In the genomic region with DNA sequence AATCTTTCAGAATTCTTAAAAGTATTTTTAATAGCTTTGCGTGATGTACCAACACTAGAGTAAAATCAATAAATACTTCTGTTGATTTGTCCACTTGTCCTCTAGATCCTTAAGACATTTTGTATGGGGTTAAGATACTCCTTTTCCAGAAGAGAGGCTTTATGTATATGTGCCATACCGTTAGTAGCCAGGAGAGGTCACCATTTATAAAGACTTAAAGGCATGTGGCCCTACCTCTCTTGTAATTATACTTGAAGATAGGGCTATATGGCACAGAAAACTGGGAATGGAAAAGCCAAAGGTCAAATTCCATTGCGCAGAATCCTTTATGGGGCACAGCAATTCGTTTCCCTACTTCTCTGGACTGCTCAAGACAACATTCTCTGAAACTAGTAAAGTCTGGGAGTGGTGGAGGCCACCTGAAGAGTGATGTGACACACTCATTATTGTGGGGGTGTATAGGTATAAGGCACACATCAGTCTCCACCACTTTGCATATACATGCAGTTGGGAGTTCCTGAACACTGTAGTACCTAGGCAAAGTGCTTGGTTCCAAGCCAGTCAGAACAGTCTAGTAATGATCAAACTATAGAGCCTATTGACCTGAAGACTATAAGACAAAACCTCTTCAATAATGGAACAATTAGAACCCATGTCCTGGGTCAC, we compare ENCODE assay signal across 8 cellular contexts.
DNase-seq lines count a peak whose midpoint lies in the region; ATAC-seq, FAIRE-seq and TF ChIP-seq lines count a peak whose summit lies in the region.

No MANE protein-coding gene starts in this region.

- ATAC-seq in GM19023 (IDR thresholded peaks at IDR 0.05; ENCODE audit: unreplicated experiment) (peak; percentile 49), HG03095 (IDR thresholded peaks at IDR 0.05; ENCODE audit: unreplicated experiment) (peak; percentile 57)

- no peak overlapping the region for H3K4me3 ChIP-seq in astrocyte (ENCODE audit: insufficient read depth, low read depth, low read length)

- H3K36me3 Mint-ChIP-seq in astrocyte (ENCODE audit: low read depth, unreplicated experiment) = no peaks in the 10 kb centered on the region
- H3K36me3 Mint-ChIP-seq in activated T-cell treated with anti-CD3 and anti-CD28 coated beads, Interleukin-2, amount 50 U/mL, for 24 hours (ENCODE audit: low read depth) = no peaks in the 10 kb centered on the region

- H2AFZ ChIP-seq in astrocyte (ENCODE audit: low read depth, low read length) = no peak overlapping the region

- peaks cover 3% of the 10 kb centered on the region for H3K9me3 Mint-ChIP-seq in astrocyte (ENCODE audit: unreplicated experiment)
- H3K9me3 Mint-ChIP-seq in activated T-cell treated with anti-CD3 and anti-CD28 coated beads, Interleukin-2, amount 50 U/mL, for 24 hours = peaks cover 10% of the 10 kb centered on the region

- DNase-seq in Caki2 (ENCODE audit: low read depth) = peak; percentile 37
- peak; percentile 38 to 72 for DNase-seq in NCI-H446 (lab: John Stamatoyannopoulos, UW)
- peak; percentile 25 for DNase-seq in astrocyte (ENCODE audit: low read depth)
- peak; percentile 63 for DNase-seq in iPS-NIHi7 (ENCODE audit: extremely low spot score)
- peak; percentile 68 for DNase-seq in superior temporal gyrus (ENCODE audit: extremely low spot score)
- DNase-seq in activated T-cell treated with anti-CD3 and anti-CD28 coated beads, Interleukin-2, amount 50 U/mL, for 24 hours = no peak

- peak; percentile 77 for TF ChIP-seq CTCF in astrocyte (IDR thresholded peaks at IDR 0.05; ENCODE audit: insufficient read depth, low read depth, low read length)

- H3K27me3 Mint-ChIP-seq in astrocyte (ENCODE audit: low read depth, unreplicated experiment) = peaks cover 4% of the 10 kb centered on the region
- H3K27me3 Mint-ChIP-seq in activated T-cell treated with anti-CD3 and anti-CD28 coated beads, Interleukin-2, amount 50 U/mL, for 24 hours = peaks cover 23% of the 10 kb centered on the region

- H3K79me2 ChIP-seq in astrocyte (ENCODE audit: insufficient read depth, low read length) = no peaks in the 10 kb centered on the region

- no peaks in the 10 kb centered on the region for H3K27me3 ChIP-seq in astrocyte (ENCODE audit: insufficient read depth, low read length)

- no peak overlapping the region for H3K27ac ChIP-seq in astrocyte (ENCODE audit: low read depth, low read length)

- H3K9me3 ChIP-seq in astrocyte (ENCODE audit: insufficient read depth, low read depth, low read length) = no peaks in the 10 kb centered on the region

- no peaks in the 10 kb centered on the region for H3K36me3 ChIP-seq in astrocyte (ENCODE audit: insufficient read depth, low read length)

- peak; percentile 73 for FAIRE-seq in astrocyte (lab: Jason Lieb, UNC)

- no peak overlapping the region for H3K27ac Mint-ChIP-seq in astrocyte (ENCODE audit: unreplicated experiment)
- H3K27ac Mint-ChIP-seq in activated T-cell treated with anti-CD3 and anti-CD28 coated beads, Interleukin-2, amount 50 U/mL, for 24 hours = no peak overlapping the region

- in situ Hi-C loops in Caki2 (cut with HindIII; ENCODE audit: low pct_unique_long_range_greater_than_20kb, low sequenced_read_pairs) = no loop called here

- H3K4me2 ChIP-seq in astrocyte (ENCODE audit: low read length) = no peak overlapping the region

- H3K4me1 ChIP-seq in astrocyte (ENCODE audit: insufficient read depth, low read length) = no peaks in the 10 kb centered on the region

- no peak overlapping the region for H3K9ac ChIP-seq in astrocyte (ENCODE audit: low read length)

- H3K4me3 Mint-ChIP-seq in astrocyte (ENCODE audit: unreplicated experiment) = no peak overlapping the region
- H3K4me3 Mint-ChIP-seq in activated T-cell treated with anti-CD3 and anti-CD28 coated beads, Interleukin-2, amount 50 U/mL, for 24 hours = no peak overlapping the region

- H3K4me1 Mint-ChIP-seq in astrocyte (ENCODE audit: low read depth, unreplicated experiment) = no peaks in the 10 kb centered on the region
- no peaks in the 10 kb centered on the region for H3K4me1 Mint-ChIP-seq in activated T-cell treated with anti-CD3 and anti-CD28 coated beads, Interleukin-2, amount 50 U/mL, for 24 hours (ENCODE audit: low read depth)

- H4K20me1 ChIP-seq in astrocyte (ENCODE audit: insufficient read depth, low read length) = no peaks in the 10 kb centered on the region
